26 cellular contexts compared by ENCODE assay signal in the genomic region with DNA sequence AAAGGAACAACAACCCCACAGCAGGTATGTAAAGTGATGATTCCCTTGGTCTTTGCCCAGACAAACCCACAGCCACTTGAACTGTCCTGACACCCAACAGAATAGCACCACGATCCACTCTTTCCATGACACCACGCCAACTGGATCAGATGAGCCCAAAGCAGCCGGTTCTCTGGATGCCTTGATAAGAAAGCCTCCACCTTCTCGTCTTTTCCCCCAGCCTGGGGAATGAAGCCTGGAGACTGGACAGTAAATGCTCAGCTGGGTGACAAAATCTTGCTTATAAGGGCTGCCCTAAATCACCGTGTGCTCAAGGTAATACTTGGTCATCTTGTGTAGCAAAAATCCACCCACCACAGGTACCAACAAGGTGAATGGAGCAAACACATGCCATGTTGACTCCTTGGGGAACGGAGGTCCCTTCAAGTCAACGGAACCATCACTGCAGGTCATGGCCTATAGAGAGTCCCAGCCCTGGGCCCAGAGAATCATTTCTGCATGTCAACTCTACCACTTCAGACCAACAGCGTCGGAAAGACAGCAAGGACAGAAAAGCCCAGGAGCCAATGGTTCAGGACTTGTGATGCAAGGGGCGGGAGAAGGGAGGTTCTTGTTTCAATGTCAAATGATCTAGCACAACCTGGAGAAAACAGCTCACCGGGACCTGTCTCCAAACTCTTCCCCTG. TPM values are rescaled to one million over a fixed set of nuclear protein-coding genes. Genes with fewer than 3 reads are reported as not detected.
"Had no signal": no experiment of that assay in that cellular context is flagged by ENCODE, and none has a peak within 500 bp of the region (broad histone marks: within the 10 kb centered on the region; RNA-seq: fewer than 3 reads in every experiment).

No MANE protein-coding gene starts in this region.

- H3K4me3 ChIP-seq: adrenal gland, ascending aorta, lung, tibial artery had no signal

- H3K27me3 ChIP-seq: adrenal gland, ascending aorta, brain microvascular endothelial cell, tibial artery had no signal

- H3K27ac Mint-ChIP-seq: immature natural killer cell; stimulated activated naive CD8-positive, alpha-beta T cell treated with anti-CD3 and anti-CD28 coated beads, Interleukin-15, amount 100 ng/mL, for 72 hours; WTC11 had no signal

- H3K4me1 ChIP-seq: adrenal gland had no signal

- DNase-seq: activated T-cell treated with anti-CD3 and anti-CD28 coated beads, Interleukin-2, amount 50 U/mL, for 1 hour; brain microvascular endothelial cell; effector memory CD4-positive, alpha-beta T cell; foreskin melanocyte; immature natural killer cell; naive thymus-derived CD4-positive, alpha-beta T cell; small intestine; stimulated activated CD4-positive, alpha-beta T cell treated with anti-CD3 and anti-CD28 coated beads, Interleukin-2, amount 100 ng/mL, for 24 hours; stimulated activated naive CD8-positive, alpha-beta T cell treated with anti-CD3 and anti-CD28 coated beads, Interleukin-15, amount 100 ng/mL, for 72 hours; T1000; tibial artery had no signal

- H3K4me1 Mint-ChIP-seq: neural crest cell had no signal

- ATAC-seq: esophagus mucosa; left lobe of liver; naive thymus-derived CD4-positive, alpha-beta T cell; sciatic nerve; SK-N-SH treated with all-trans-retinoic acid at 6 μM for 48 hours; stimulated activated effector memory CD8-positive, alpha-beta T cell treated with anti-CD3 and anti-CD28 coated beads, Interleukin-12 subunit alpha, Interleukin-12 subunit beta, amount 100 ng/mL, for 72 hours; stimulated activated naive CD8-positive, alpha-beta T cell treated with anti-CD3 and anti-CD28 coated beads, Interleukin-15, amount 100 ng/mL, for 72 hours; WTC11 had no signal

- H3K36me3 ChIP-seq: adrenal gland, ascending aorta, brain microvascular endothelial cell, tibial artery had no signal

- H3K9me3 ChIP-seq: adrenal gland, ascending aorta, tibial artery had no signal

- H3K27ac ChIP-seq: adrenal gland, ascending aorta, brain microvascular endothelial cell, tibial artery had no signal

- H3K36me3 Mint-ChIP-seq: immature natural killer cell, WTC11 had no signal

- FAIRE-seq: colon, endothelial cell of umbilical vein, small intestine had no signal

- H3K27me3 Mint-ChIP-seq: stimulated activated naive CD8-positive, alpha-beta T cell treated with anti-CD3 and anti-CD28 coated beads, Interleukin-15, amount 100 ng/mL, for 72 hours had no signal

- H3K9me3 Mint-ChIP-seq: central memory CD8-positive, alpha-beta T cell; immature natural killer cell; neural crest cell; stimulated activated effector memory CD8-positive, alpha-beta T cell treated with anti-CD3 and anti-CD28 coated beads, Interleukin-12 subunit alpha, Interleukin-12 subunit beta, amount 100 ng/mL, for 72 hours had no signal

- H3K4me3 Mint-ChIP-seq: central memory CD8-positive, alpha-beta T cell; immature natural killer cell; naive thymus-derived CD4-positive, alpha-beta T cell; neural crest cell; stimulated activated effector memory CD8-positive, alpha-beta T cell treated with anti-CD3 and anti-CD28 coated beads, Interleukin-12 subunit alpha, Interleukin-12 subunit beta, amount 100 ng/mL, for 72 hours; stimulated activated naive CD8-positive, alpha-beta T cell treated with anti-CD3 and anti-CD28 coated beads, Interleukin-15, amount 100 ng/mL, for 72 hours; WTC11 had no signal

RNA-seq across cellular contexts. Expression of a gene that starts 2.2 kb away (rescaled TPM):
- total RNA-seq: endothelial cell of umbilical vein, kidney epithelial cell, left lobe of liver, neural crest cell, renal cortical epithelial cell, sciatic nerve had no signal
- polyA plus RNA-seq: immature natural killer cell; naive thymus-derived CD4-positive, alpha-beta T cell had no signal
